In the genomic region with DNA sequence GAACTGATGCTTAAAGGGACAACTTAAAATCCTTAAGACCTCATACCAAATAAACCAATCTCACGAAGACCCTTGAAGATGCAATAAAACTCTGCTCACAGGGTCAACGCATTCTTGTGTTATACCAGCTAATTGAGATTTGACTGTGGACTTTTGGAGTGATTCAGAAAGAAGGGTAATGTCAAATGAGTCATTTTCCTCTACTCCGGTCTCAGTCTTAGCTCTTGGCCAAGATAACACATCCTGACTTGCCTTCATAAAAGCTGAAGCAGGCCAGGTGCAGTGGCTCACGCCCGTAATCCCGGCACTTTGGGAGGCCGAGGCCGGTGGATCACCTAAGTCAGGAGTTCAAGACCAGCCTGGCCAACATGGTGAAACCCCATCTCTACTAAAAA, we compare ENCODE assay signal across 8 cellular contexts. TPM values are rescaled to one million over a fixed set of nuclear protein-coding genes. Genes with fewer than 3 reads are reported as not detected.
DNase-seq lines count a peak whose midpoint lies in the region; ATAC-seq and TF ChIP-seq lines count a peak whose summit lies in the region.

No MANE protein-coding gene starts in this region.

- H3K4me1 Mint-ChIP-seq in CD4-positive, CD25-positive, alpha-beta regulatory T cell, result peaks cover 25 to 76% (median 62%) of the 10 kb centered on the region in 4 donors
- H3K4me1 Mint-ChIP-seq in activated T-cell treated with anti-CD3 and anti-CD28 coated beads, Interleukin-2, amount 50 U/mL, for 72 hours (ENCODE audit: low read depth), result peaks cover 67% of the 10 kb centered on the region

- TF ChIP-seq EP300 in gastroesophageal sphincter (IDR thresholded peaks at IDR 0.05), result no peak

- no peak for TF ChIP-seq CTCF in gastroesophageal sphincter (IDR thresholded peaks at IDR 0.05)

- H3K36me3 ChIP-seq in CD4-positive, CD25-positive, alpha-beta regulatory T cell (ENCODE audit: control insufficient read depth, insufficient read depth, low read length), result peaks cover 4% of the 10 kb centered on the region
- H3K36me3 ChIP-seq in MG63, result peaks cover 49% of the 10 kb centered on the region
- H3K36me3 ChIP-seq in gastroesophageal sphincter, result no peaks in the 10 kb centered on the region

- H3K4me3 Mint-ChIP-seq in CD4-positive, CD25-positive, alpha-beta regulatory T cell, result peak overlapping the region; percentile 98 to 100 (median 100)
- peak overlapping the region; percentile 97 to 99 for H3K4me3 Mint-ChIP-seq in activated T-cell treated with anti-CD3 and anti-CD28 coated beads, Interleukin-2, amount 50 U/mL, for 72 hours

- in situ Hi-C loops in KBM-7 (cut with MboI; ENCODE audit: low pct_unique_long_range_greater_than_20kb, low sequenced_read_pairs), result no loop called here

- no peak for TF ChIP-seq POLR2A in gastroesophageal sphincter (IDR thresholded peaks at IDR 0.05)

- peak overlapping the region; percentile 87 for H3K4me3 ChIP-seq in CD4-positive, CD25-positive, alpha-beta regulatory T cell (ENCODE audit: low read depth, low read length)
- H3K4me3 ChIP-seq in MG63 (peak overlapping the region; percentile 86), gastroesophageal sphincter (peak overlapping the region in 1 of 2 donors; percentile 5)

- 30% methylated on average over 3 to 5 of the region's 8 CpGs for WGBS in gastroesophageal sphincter (ENCODE audit: low coverage in 1 of 2), 2 donors

- peaks cover 76% of the 10 kb centered on the region for H3K4me1 ChIP-seq in CD4-positive, CD25-positive, alpha-beta regulatory T cell (ENCODE audit: control insufficient read depth, insufficient read depth, low read length, poor library complexity, severe bottlenecking)
- peaks cover 11 to 78% (median 27%) of the 10 kb centered on the region in 3 donors for H3K4me1 ChIP-seq in gastroesophageal sphincter

- ATAC-seq in CD4-positive, CD25-positive, alpha-beta regulatory T cell (ENCODE audit: low read depth in 2 of 2), result peak; percentile 10 to 12
- peak; percentile 39 to 40 for ATAC-seq in activated T-cell treated with anti-CD3 and anti-CD28 coated beads, Interleukin-2, amount 50 U/mL, for 72 hours (replicated peaks in 1 of 2)
- ATAC-seq in gastroesophageal sphincter (no peak), GM18519 (IDR thresholded peaks at IDR 0.05; ENCODE audit: low FRiP score, unreplicated experiment) (no peak)

- H3K9me3 ChIP-seq in CD4-positive, CD25-positive, alpha-beta regulatory T cell (ENCODE audit: control insufficient read depth in 2 of 2, low read length in 2 of 2), result no peaks in the 10 kb centered on the region
- H3K9me3 ChIP-seq in MG63, result no peaks in the 10 kb centered on the region
- H3K9me3 ChIP-seq in gastroesophageal sphincter, result no peaks in the 10 kb centered on the region

- no peaks in the 10 kb centered on the region for H3K27me3 ChIP-seq in CD4-positive, CD25-positive, alpha-beta regulatory T cell (ENCODE audit: control insufficient read depth, insufficient read depth, low read length)
- H3K27me3 ChIP-seq in MG63, result no peaks in the 10 kb centered on the region
- H3K27me3 ChIP-seq in gastroesophageal sphincter, result no peaks in the 10 kb centered on the region

- H3K36me3 Mint-ChIP-seq in CD4-positive, CD25-positive, alpha-beta regulatory T cell, result peaks cover 8% of the 10 kb centered on the region
- peaks cover 26 to 55% of the 10 kb centered on the region in 2 donors for H3K36me3 Mint-ChIP-seq in activated T-cell treated with anti-CD3 and anti-CD28 coated beads, Interleukin-2, amount 50 U/mL, for 72 hours (ENCODE audit: insufficient read depth in 2 of 2)

- peak overlapping the region; percentile 95 to 97 (median 97) for H3K27ac Mint-ChIP-seq in CD4-positive, CD25-positive, alpha-beta regulatory T cell
- H3K27ac Mint-ChIP-seq in activated T-cell treated with anti-CD3 and anti-CD28 coated beads, Interleukin-2, amount 50 U/mL, for 72 hours, result peak overlapping the region; percentile 98

- H3K27me3 Mint-ChIP-seq in CD4-positive, CD25-positive, alpha-beta regulatory T cell, result peaks cover 8% of the 10 kb centered on the region
- no peaks in the 10 kb centered on the region for H3K27me3 Mint-ChIP-seq in activated T-cell treated with anti-CD3 and anti-CD28 coated beads, Interleukin-2, amount 50 U/mL, for 72 hours (ENCODE audit: low read depth)

- H3K27ac ChIP-seq in CD4-positive, CD25-positive, alpha-beta regulatory T cell (ENCODE audit: insufficient read depth, low read length, poor library complexity, severe bottlenecking), result peak overlapping the region; percentile 95
- peak overlapping the region; percentile 6 to 98 (median 86) for H3K27ac ChIP-seq in gastroesophageal sphincter

- peaks cover 0 to 1% (median 0%) of the 10 kb centered on the region in 7 donors for H3K9me3 Mint-ChIP-seq in CD4-positive, CD25-positive, alpha-beta regulatory T cell
- no peaks in the 10 kb centered on the region for H3K9me3 Mint-ChIP-seq in activated T-cell treated with anti-CD3 and anti-CD28 coated beads, Interleukin-2, amount 50 U/mL, for 72 hours

- DNase-seq in CD4-positive, CD25-positive, alpha-beta regulatory T cell, result peak in 2 of 3 donors; percentile 11 to 69
- DNase-seq in MG63, result peak; percentile 82
- DNase-seq in activated T-cell treated with anti-CD3 and anti-CD28 coated beads, Interleukin-2, amount 50 U/mL, for 72 hours, result peak; percentile 57 to 67
- DNase-seq in stimulated activated CD4-positive, alpha-beta T cell treated with anti-CD3 and anti-CD28 coated beads, Interleukin-4, amount 100 ng/mL, for 4 hours, result peak; percentile 28 to 46
- no peak for DNase-seq in KBM-7
- no peak for DNase-seq in AML-193 (lab: John Stamatoyannopoulos, UW)

RNA-seq across cellular contexts. Expression of gene PKM, which starts 3.8 kb away (rescaled TPM):
- total RNA-seq in CD4-positive, CD25-positive, alpha-beta regulatory T cell, result 332 TPM
- polyA plus RNA-seq in CD4-positive, CD25-positive, alpha-beta regulatory T cell, result 100 to 1,000 TPM; 380 to 510 (median 440) TPM
- total RNA-seq in MG63 (2014; rRNA removed; shearing (Covaris generic); ENCODE audit: low replicate concordance), result 3,484 and 3,839 TPM in 2 replicates
- total RNA-seq in activated T-cell treated with anti-CD3 and anti-CD28 coated beads, Interleukin-2, amount 50 U/mL, for 72 hours, result 1,000 to 10,000 TPM; 1,066 to 1,119 TPM
- total RNA-seq in gastroesophageal sphincter, result 100 to 1,000 TPM; 343 to 646 (median 543) TPM

RNA-seq across cellular contexts. Expression of gene GRAMD2A, which starts 29.6 kb away (rescaled TPM):
- total RNA-seq in CD4-positive, CD25-positive, alpha-beta regulatory T cell, result not detected
- polyA plus RNA-seq in CD4-positive, CD25-positive, alpha-beta regulatory T cell, result not detected
- total RNA-seq in MG63 (2014; rRNA removed; shearing (Covaris generic); ENCODE audit: low replicate concordance), result not detected in 2 replicates
- under 1 TPM in 1 of 2 donors, not detected in 1; 0.07 TPM for total RNA-seq in activated T-cell treated with anti-CD3 and anti-CD28 coated beads, Interleukin-2, amount 50 U/mL, for 72 hours
- under 1 TPM in 2 of 4 donors, not detected in 2; 0.39 to 0.64 TPM for total RNA-seq in gastroesophageal sphincter

RNA-seq across cellular contexts. Expression of gene PARP6, which starts 45.2 kb away (rescaled TPM):
- 101 TPM for total RNA-seq in CD4-positive, CD25-positive, alpha-beta regulatory T cell
- 10 to 100 TPM; 14.5 to 19.2 (median 16.0) TPM for polyA plus RNA-seq in CD4-positive, CD25-positive, alpha-beta regulatory T cell
- 16.3 and 28.4 TPM in 2 replicates for total RNA-seq in MG63 (2014; rRNA removed; shearing (Covaris generic); ENCODE audit: low replicate concordance)
- total RNA-seq in activated T-cell treated with anti-CD3 and anti-CD28 coated beads, Interleukin-2, amount 50 U/mL, for 72 hours, result 100 to 1,000 TPM; 108 to 132 TPM
- total RNA-seq in gastroesophageal sphincter, result 10 to 100 TPM; 38.2 to 98.7 (median 71.4) TPM

Comparison
In these comparisons a context has a peak if more than half of its experiments do, and no peak if none do; other contexts are left out.
1. ATAC-seq: peak in CD4-positive, CD25-positive, alpha-beta regulatory T cell (2 of 2) and activated T-cell treated with anti-CD3 and anti-CD28 coated beads, Interleukin-2, amount 50 U/mL, for 72 hours (2 of 2); none in gastroesophageal sphincter (single experiment) and GM18519 (single experiment).
2. DNase-seq: peak in CD4-positive, CD25-positive, alpha-beta regulatory T cell (2 of 3), MG63 (single experiment), activated T-cell treated with anti-CD3 and anti-CD28 coated beads, Interleukin-2, amount 50 U/mL, for 72 hours (2 of 2) and stimulated activated CD4-positive, alpha-beta T cell treated with anti-CD3 and anti-CD28 coated beads, Interleukin-4, amount 100 ng/mL, for 4 hours (2 of 2); none in KBM-7 (single experiment) and AML-193 (0 of 2).